In the genomic region with DNA sequence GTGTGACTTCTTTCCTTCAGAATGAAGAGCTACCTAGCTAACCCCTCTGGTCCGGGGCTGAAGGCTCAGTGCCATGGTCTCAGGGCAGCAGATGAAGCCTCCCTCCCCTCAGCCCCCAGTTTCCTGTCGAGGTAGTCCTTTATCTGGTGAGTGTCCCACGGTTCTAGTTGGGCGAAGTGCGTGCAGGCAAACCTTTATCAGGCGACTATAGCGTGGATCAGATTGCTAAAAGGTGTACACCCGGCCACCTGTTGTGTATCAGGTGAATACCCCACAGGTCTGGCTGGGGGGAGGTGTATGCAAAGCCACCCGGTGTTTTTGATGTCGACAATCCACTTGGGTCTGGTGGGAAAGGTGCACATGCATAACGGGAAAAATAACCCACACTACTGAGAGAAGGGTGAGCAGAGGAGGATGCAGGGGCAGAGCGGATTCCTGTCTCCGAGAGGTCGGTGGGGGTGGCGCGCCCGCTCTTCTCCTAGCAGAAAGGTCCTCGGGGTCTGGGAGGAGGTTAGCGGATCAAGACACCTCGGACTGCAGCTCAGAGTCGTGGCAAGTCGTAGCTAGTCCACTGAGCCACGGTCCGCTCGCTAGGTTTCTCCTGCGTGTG, we compare ENCODE assay signal across 8 cellular contexts. TPM values are rescaled to one million over a fixed set of nuclear protein-coding genes. Genes with fewer than 3 reads are reported as not detected.
A peak's percentile ranks its signal among the peaks of the same experiment; 100 is the strongest.
DNase-seq lines count a peak whose midpoint lies in the region; ATAC-seq and TF ChIP-seq lines count a peak whose summit lies in the region.

No MANE protein-coding gene starts in this region.

- H3K4me3 Mint-ChIP-seq in activated T-cell treated with anti-CD3 and anti-CD28 coated beads, Interleukin-2, amount 50 U/mL, for 4 hours: peak overlapping the region; percentile 98
- peak overlapping the region; percentile 99 for H3K4me3 Mint-ChIP-seq in T-helper 2 cell treated with Interferon-gamma antibody and Interleukin-4, amounts not matched to agents 5 μg/mL and 100 μg/mL, for 36 hours
- H3K4me3 Mint-ChIP-seq in endothelial cell (ENCODE audit: unreplicated experiment) (peak overlapping the region; percentile 96), natural killer cell (peak overlapping the region; percentile 97)

- peak overlapping the region; percentile 94 for H3K27ac Mint-ChIP-seq in T-helper 2 cell treated with Interferon-gamma antibody and Interleukin-4, amounts not matched to agents 5 μg/mL and 100 μg/mL, for 36 hours
- H3K27ac Mint-ChIP-seq in endothelial cell (ENCODE audit: unreplicated experiment) (peak overlapping the region; percentile 70), natural killer cell (peak overlapping the region; percentile 92 to 95)

- H3K4me1 Mint-ChIP-seq in activated T-cell treated with anti-CD3 and anti-CD28 coated beads, Interleukin-2, amount 50 U/mL, for 4 hours (ENCODE audit: low read depth): peaks cover 62% of the 10 kb centered on the region
- peaks cover 56% of the 10 kb centered on the region for H3K4me1 Mint-ChIP-seq in T-helper 2 cell treated with Interferon-gamma antibody and Interleukin-4, amounts not matched to agents 5 μg/mL and 100 μg/mL, for 36 hours (ENCODE audit: low read depth)
- peaks cover 16% of the 10 kb centered on the region for H3K4me1 Mint-ChIP-seq in endothelial cell (ENCODE audit: unreplicated experiment)
- peaks cover 52 to 55% of the 10 kb centered on the region in 2 donors for H3K4me1 Mint-ChIP-seq in natural killer cell

- no peak for DNase-seq in activated T-cell treated with anti-CD3 and anti-CD28 coated beads, Interleukin-2, amount 50 U/mL, for 4 hours
- DNase-seq in activated T-cell treated with anti-CD3 and anti-CD28 coated beads, Interleukin-2, amount 50 U/mL, for 48 hours: no peak
- no peak for DNase-seq in T-helper 2 cell treated with Interferon-gamma antibody and Interleukin-4, amounts not matched to agents 5 μg/mL and 100 μg/mL, for 36 hours (ENCODE audit: low spot score)
- DNase-seq in endothelial cell (ENCODE audit: low spot score) (peak; percentile 24), natural killer cell (no peak), GOT3 (lab: John Stamatoyannopoulos, UW) (no peak)

- no peaks in the 10 kb centered on the region for H3K27me3 Mint-ChIP-seq in activated T-cell treated with anti-CD3 and anti-CD28 coated beads, Interleukin-2, amount 50 U/mL, for 4 hours (ENCODE audit: low read depth)
- no peaks in the 10 kb centered on the region for H3K27me3 Mint-ChIP-seq in T-helper 2 cell treated with Interferon-gamma antibody and Interleukin-4, amounts not matched to agents 5 μg/mL and 100 μg/mL, for 36 hours (ENCODE audit: low read depth)
- H3K27me3 Mint-ChIP-seq in endothelial cell (ENCODE audit: unreplicated experiment): peaks cover 5% of the 10 kb centered on the region
- H3K27me3 Mint-ChIP-seq in natural killer cell (ENCODE audit: low read depth in 2 of 2): no peaks in the 10 kb centered on the region

- peak; percentile 1 to 3 for ATAC-seq in activated T-cell treated with anti-CD3 and anti-CD28 coated beads, Interleukin-2, amount 50 U/mL, for 4 hours
- ATAC-seq in HG03135 (IDR thresholded peaks at IDR 0.05; ENCODE audit: unreplicated experiment) (peak; percentile 11), natural killer cell (peak in 2 of 3 donors; percentile 0 to 1), HG03565 (IDR thresholded peaks at IDR 0.05; ENCODE audit: unreplicated experiment) (no peak)

- intact Hi-C loops in natural killer cell (cut with micrococcal nuclease): loop anchor here (5.0 kb wide), 1 partner anchor 235 kb away; the partner anchor contains the start of genes EMC7 and PGBD4

- TF ChIP-seq CTCF in endothelial cell (IDR thresholded peaks at IDR 0.05; ENCODE audit: unreplicated experiment) (no peak), natural killer cell (IDR thresholded peaks at IDR 0.05) (no peak)

- H3K36me3 Mint-ChIP-seq in activated T-cell treated with anti-CD3 and anti-CD28 coated beads, Interleukin-2, amount 50 U/mL, for 4 hours (ENCODE audit: insufficient read depth): peaks cover 23% of the 10 kb centered on the region
- peaks cover 34% of the 10 kb centered on the region for H3K36me3 Mint-ChIP-seq in T-helper 2 cell treated with Interferon-gamma antibody and Interleukin-4, amounts not matched to agents 5 μg/mL and 100 μg/mL, for 36 hours (ENCODE audit: low read depth)
- H3K36me3 Mint-ChIP-seq in endothelial cell (ENCODE audit: low read depth, unreplicated experiment) (peaks cover 14% of the 10 kb centered on the region), natural killer cell (no peaks in the 10 kb centered on the region)

- no peaks in the 10 kb centered on the region for H3K9me3 Mint-ChIP-seq in activated T-cell treated with anti-CD3 and anti-CD28 coated beads, Interleukin-2, amount 50 U/mL, for 4 hours
- H3K9me3 Mint-ChIP-seq in T-helper 2 cell treated with Interferon-gamma antibody and Interleukin-4, amounts not matched to agents 5 μg/mL and 100 μg/mL, for 36 hours: no peaks in the 10 kb centered on the region
- H3K9me3 Mint-ChIP-seq in endothelial cell (ENCODE audit: unreplicated experiment) (no peaks in the 10 kb centered on the region), natural killer cell (no peaks in the 10 kb centered on the region)

RNA-seq across cellular contexts. Expression of gene SLC12A6, which starts 0.5 kb away (rescaled TPM):
- total RNA-seq in activated T-cell treated with anti-CD3 and anti-CD28 coated beads, Interleukin-2, amount 50 U/mL, for 4 hours: 10 to 100 TPM; 15.3 to 23.5 (median 22.8) TPM
- total RNA-seq in endothelial cell (ENCODE audit: unreplicated experiment) (22.4 TPM), natural killer cell (10 to 100 TPM; 56.1 to 82.9 (median 79.5) TPM)

RNA-seq across cellular contexts. Expression of gene NOP10, which starts 5.9 kb away (rescaled TPM):
- 100 to 1,000 TPM; 295 to 327 (median 327) TPM for total RNA-seq in activated T-cell treated with anti-CD3 and anti-CD28 coated beads, Interleukin-2, amount 50 U/mL, for 4 hours
- total RNA-seq in endothelial cell (ENCODE audit: unreplicated experiment): 191 TPM
- 10 to 100 TPM; 56.6 to 69.9 (median 56.7) TPM for total RNA-seq in natural killer cell

RNA-seq across cellular contexts. Expression of gene NUTM1, which starts 6.1 kb away (rescaled TPM):
- not detected for total RNA-seq in activated T-cell treated with anti-CD3 and anti-CD28 coated beads, Interleukin-2, amount 50 U/mL, for 4 hours
- total RNA-seq in endothelial cell (ENCODE audit: unreplicated experiment) (not detected), natural killer cell (not detected)

RNA-seq across cellular contexts. Expression of gene LPCAT4, which starts 29.9 kb away (rescaled TPM):
- total RNA-seq in activated T-cell treated with anti-CD3 and anti-CD28 coated beads, Interleukin-2, amount 50 U/mL, for 4 hours: 10 to 100 TPM; 28.7 to 38.8 (median 31.1) TPM
- total RNA-seq in endothelial cell (ENCODE audit: unreplicated experiment): 32.4 TPM
- 10 to 100 TPM; 42.1 to 50.1 (median 44.5) TPM for total RNA-seq in natural killer cell
